8 cellular contexts compared by ENCODE assay signal in the genomic region with DNA sequence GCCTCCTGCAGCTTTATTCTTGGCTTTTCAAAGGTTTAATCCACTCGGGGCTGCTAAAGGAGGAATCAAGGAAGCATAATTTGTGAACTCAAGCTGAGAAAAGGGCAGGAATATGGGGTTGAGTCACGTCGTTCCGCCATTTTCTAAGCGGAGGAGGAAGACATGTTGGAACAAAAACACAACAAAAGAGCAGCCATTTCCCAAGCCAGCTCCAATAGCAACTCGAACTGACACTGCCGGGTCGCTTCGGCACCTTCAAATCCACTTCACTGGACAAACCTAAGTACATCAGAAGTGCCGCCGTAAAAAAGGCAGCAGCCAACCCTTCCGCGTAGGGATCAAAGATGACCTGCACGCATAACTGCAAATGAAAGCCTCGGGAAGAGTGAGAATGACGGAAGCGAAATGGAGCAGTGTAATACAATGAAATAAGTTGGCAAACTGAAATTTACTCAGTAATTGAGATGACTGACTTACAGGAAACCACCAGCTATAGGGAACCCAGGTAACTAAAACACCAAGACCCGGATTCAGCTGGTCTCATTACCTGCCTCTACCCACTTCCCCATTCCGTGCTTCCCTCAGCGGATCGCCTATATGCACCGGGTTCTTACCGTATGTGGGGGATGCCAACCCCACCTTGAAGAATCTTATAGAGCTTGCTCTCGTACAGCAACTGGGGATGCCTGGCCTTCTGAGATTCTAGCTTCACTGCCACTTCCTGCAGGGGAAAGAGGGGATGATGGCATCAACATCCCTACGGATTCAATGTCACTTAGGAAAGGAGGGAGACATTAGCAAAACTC. TPM values are rescaled to one million over a fixed set of nuclear protein-coding genes. Genes with fewer than 3 reads are reported as not detected.
DNase-seq lines count a peak whose midpoint lies in the region; ATAC-seq and TF ChIP-seq lines count a peak whose summit lies in the region.

No MANE protein-coding gene starts in this region.

- no peaks in the 10 kb centered on the region for H3K9me2 ChIP-seq in Karpas-422 (replicated peaks; ENCODE audit: insufficient read depth, low read length)

- peak overlapping the region; percentile 85 for H3K4me2 ChIP-seq in Karpas-422 (ENCODE audit: low read depth, low read length, poor library complexity, severe bottlenecking)

- no peak overlapping the region for H2AFZ ChIP-seq in Karpas-422 (ENCODE audit: low read length)

- no peaks in the 10 kb centered on the region for H3K9me3 ChIP-seq in Karpas-422 (ENCODE audit: low read length)
- H3K9me3 ChIP-seq in breast epithelium: no peaks in the 10 kb centered on the region

- peaks cover 66% of the 10 kb centered on the region for H3K79me2 ChIP-seq in Karpas-422 (ENCODE audit: low read length)

- H3K27ac ChIP-seq in Karpas-422 (ENCODE audit: low read length) (peak overlapping the region; percentile 84), breast epithelium (peak overlapping the region; percentile 97 to 99)

- DNase-seq in D341Med (ENCODE audit: low spot score) (peak; percentile 45), Karpas-422 (peak; percentile 86), SW480 (ENCODE audit: low spot score) (peak; percentile 72), breast epithelium (ENCODE audit: low spot score in 2 of 2) (no peak), left colon (peak; percentile 39 to 45), ecto neural progenitor cell (ENCODE audit: low spot score) (no peak)
- DNase-seq in stimulated activated CD8-positive, alpha-beta memory T cell treated with anti-CD3 and anti-CD28 coated beads, Interleukin-7, amount 100 ng/mL, for 24 hours (ENCODE audit: low read depth): peak; percentile 10

- H3K4me3 ChIP-seq in Karpas-422 (ENCODE audit: low read length) (peak overlapping the region; percentile 98), breast epithelium (peak overlapping the region; percentile 62 to 99 (median 87))

- no peak for TF ChIP-seq CTCF in breast epithelium (IDR thresholded peaks at IDR 0.05)

- ATAC-seq in GM21367 (IDR thresholded peaks at IDR 0.05; ENCODE audit: unreplicated experiment) (peak; percentile 37), left colon (peak; percentile 8)

- H3K36me3 ChIP-seq in Karpas-422 (ENCODE audit: insufficient read depth, low read length) (peaks cover 39% of the 10 kb centered on the region), breast epithelium (no peaks in the 10 kb centered on the region)

- H3K4me1 ChIP-seq in Karpas-422 (ENCODE audit: low read length): peaks cover 35% of the 10 kb centered on the region
- no peaks in the 10 kb centered on the region for H3K4me1 ChIP-seq in breast epithelium

- peaks cover 6% of the 10 kb centered on the region; the same call in 1 of the 2 replicates for H4K20me1 ChIP-seq in Karpas-422 (ENCODE audit: insufficient read depth, low read depth, low read length)

- TF ChIP-seq POLR2A in breast epithelium (IDR thresholded peaks at IDR 0.05): no peak

- intact Hi-C loops in breast epithelium (cut with DNase I; ENCODE audit: low total_unique reads) (loop anchor here (2.0 to 5.0 kb wide), 2 partner anchors 103 to 167 kb away; no protein-coding TSS in a partner anchor), left colon (cut with DNase I, micrococcal nuclease) (no loop called here)

- H3K27me3 ChIP-seq in Karpas-422 (ENCODE audit: low read length) (no peaks in the 10 kb centered on the region), breast epithelium (no peaks in the 10 kb centered on the region)

- peak overlapping the region; percentile 98 for H3K9ac ChIP-seq in Karpas-422 (ENCODE audit: low read length)

RNA-seq across cellular contexts. Expression of gene CSNK1A1, which starts 1.6 kb away (rescaled TPM):
- total RNA-seq in Karpas-422 (2014; rRNA removed; shearing (Covaris generic); ENCODE audit: low replicate concordance): 193 and 274 TPM in 2 replicates
- total RNA-seq in breast epithelium (100 to 1,000 TPM; 151 to 350 (median 287) TPM), left colon (100 to 1,000 TPM; 202 to 229 TPM)

RNA-seq across cellular contexts. Expression of gene ARHGEF37, which starts 31.6 kb away (rescaled TPM):
- total RNA-seq in Karpas-422 (2014; rRNA removed; shearing (Covaris generic); ENCODE audit: low replicate concordance): 17.0 and 30.0 TPM in 2 replicates
- total RNA-seq in breast epithelium (10 to 100 TPM in 2 of 3 donors, 1 to 10 TPM in 1; 5.3 to 54.4 (median 29.2) TPM), left colon (10 to 100 TPM; 14.2 to 23.5 TPM)

Comparison
In these comparisons a context has a peak if more than half of its experiments do, and no peak if none do; other contexts are left out.
1. DNase-seq: peak in D341Med (single experiment), Karpas-422 (single experiment), SW480 (single experiment), left colon (2 of 2) and stimulated activated CD8-positive, alpha-beta memory T cell treated with anti-CD3 and anti-CD28 coated beads, Interleukin-7, amount 100 ng/mL, for 24 hours (single experiment); none in breast epithelium (0 of 2) and ecto neural progenitor cell (single experiment).